In the genomic region with DNA sequence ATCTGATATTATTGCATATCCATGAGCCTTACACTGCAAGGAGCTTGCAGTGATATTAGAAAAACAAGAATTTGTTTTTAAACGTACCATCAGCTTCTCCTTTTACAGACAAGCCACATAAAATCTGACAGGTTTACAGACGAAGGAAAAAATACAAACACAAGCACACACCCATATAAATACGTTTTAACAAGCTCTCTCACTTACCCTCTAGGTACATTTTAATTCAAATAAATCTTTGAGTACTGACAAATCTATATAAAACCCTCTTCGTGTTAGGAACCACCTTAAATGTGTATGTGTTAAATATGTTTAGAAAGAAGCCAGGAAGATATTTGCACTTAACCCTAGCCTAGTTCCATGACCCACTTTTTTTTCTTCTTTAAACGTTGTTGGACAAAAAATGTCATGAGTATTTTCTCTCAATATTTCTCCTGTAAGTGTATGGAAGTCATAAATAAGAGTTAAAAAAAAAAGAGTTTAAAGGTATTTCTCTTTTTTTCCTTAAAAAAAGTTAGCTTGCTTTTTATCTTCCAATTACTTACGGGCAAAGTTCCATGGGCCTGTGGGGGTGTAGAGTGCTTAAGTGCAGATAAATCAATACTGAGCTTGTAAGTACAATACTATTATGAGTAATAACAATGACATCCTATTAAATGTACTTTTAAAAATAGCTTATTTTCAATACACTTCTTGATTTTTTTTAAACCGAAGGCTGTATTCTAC, we compare ENCODE assay signal across 10 cellular contexts. TPM values are rescaled to one million over a fixed set of nuclear protein-coding genes. Genes with fewer than 3 reads are reported as not detected.
DNase-seq lines count a peak whose midpoint lies in the region; ATAC-seq, FAIRE-seq and TF ChIP-seq lines count a peak whose summit lies in the region.
"Had no signal": no experiment of that assay in that cellular context is flagged by ENCODE, and none has a peak within 500 bp of the region (broad histone marks: within the 10 kb centered on the region; RNA-seq: fewer than 3 reads in every experiment).

No MANE protein-coding gene starts in this region.

- peaks cover 32% of the 10 kb centered on the region for H3K4me1 ChIP-seq in CD4-positive, CD25-positive, alpha-beta regulatory T cell (ENCODE audit: control insufficient read depth, insufficient read depth, low read length, poor library complexity, severe bottlenecking)
- peaks cover 20% of the 10 kb centered on the region for H3K4me1 ChIP-seq in MM.1S (ENCODE audit: low read length)
- H3K4me1 ChIP-seq: SJSA1 had no signal

- H3F3A ChIP-seq in MM.1S (ENCODE audit: insufficient read depth, low read length): peaks cover 16% of the 10 kb centered on the region

- H3K4me3 Mint-ChIP-seq in CD4-positive, CD25-positive, alpha-beta regulatory T cell: peak overlapping the region; percentile 91 to 100 (median 96)
- H3K4me3 Mint-ChIP-seq in dendritic cell treated with granulocyte-macrophage colony-stimulating factor and Interleukin-4, amounts not matched to agents 40 ng/mL and 50 ng/mL, for 4 days: peak overlapping the region; percentile 86
- H3K4me3 Mint-ChIP-seq in nephron progenitor cell: peak overlapping the region; percentile 83

- H3K9me3 Mint-ChIP-seq in CD4-positive, CD25-positive, alpha-beta regulatory T cell: peaks cover 0 to 5% (median 0%) of the 10 kb centered on the region in 7 donors
- H3K9me3 Mint-ChIP-seq in dendritic cell treated with granulocyte-macrophage colony-stimulating factor and Interleukin-4, amounts not matched to agents 40 ng/mL and 50 ng/mL, for 4 days: peaks cover 7% of the 10 kb centered on the region
- H3K9me3 Mint-ChIP-seq in nephron progenitor cell: no peaks in the 10 kb centered on the region

- H3K9ac ChIP-seq in MM.1S (ENCODE audit: low read length): 0 out of 2 replicates have a peak overlapping the region, but pooled peaks have one; percentile 77

- no peak for TF ChIP-seq POLR2A in H54 (IDR thresholded peaks at IDR 0.05; ENCODE audit: low read depth, low read length)

- no peak for TF ChIP-seq CTCF in MM.1S (IDR thresholded peaks at IDR 0.05; ENCODE audit: low read length)
- TF ChIP-seq CTCF in nephron progenitor cell (IDR thresholded peaks at IDR 0.05): no peak

- peak in 2 of 3 donors; percentile 21 to 33 for DNase-seq in CD4-positive, CD25-positive, alpha-beta regulatory T cell
- DNase-seq in MM.1S: no peak
- no peak for DNase-seq in nephron progenitor cell
- DNase-seq in H54 (ENCODE audit: insufficient read length, low spot score): no peak
- no peak for DNase-seq in NCI-H2107 treated with DMSO at 0.1 percent for 48 hours (lab: John Stamatoyannopoulos, UW; ENCODE audit: unreplicated experiment)

- H3K27ac ChIP-seq in CD4-positive, CD25-positive, alpha-beta regulatory T cell (ENCODE audit: insufficient read depth, low read length, poor library complexity, severe bottlenecking): peak overlapping the region; percentile 87
- no peak overlapping the region for H3K27ac ChIP-seq in MM.1S (ENCODE audit: low read length)
- H3K27ac ChIP-seq: SJSA1 had no signal

- H3K27me3 Mint-ChIP-seq in CD4-positive, CD25-positive, alpha-beta regulatory T cell: peaks cover 4% of the 10 kb centered on the region
- peaks cover 4% of the 10 kb centered on the region for H3K27me3 Mint-ChIP-seq in dendritic cell treated with granulocyte-macrophage colony-stimulating factor and Interleukin-4, amounts not matched to agents 40 ng/mL and 50 ng/mL, for 4 days
- peaks cover 63% of the 10 kb centered on the region for H3K27me3 Mint-ChIP-seq in nephron progenitor cell (ENCODE audit: low read depth, poor library complexity)

- H3K36me3 ChIP-seq in CD4-positive, CD25-positive, alpha-beta regulatory T cell (ENCODE audit: control insufficient read depth, insufficient read depth, low read length): peaks cover 3% of the 10 kb centered on the region
- no peaks in the 10 kb centered on the region for H3K36me3 ChIP-seq in MM.1S (replicated peaks; ENCODE audit: insufficient read depth, low read length)
- H3K36me3 ChIP-seq: SJSA1 had no signal

- H3K79me2 ChIP-seq in MM.1S (ENCODE audit: low read length): peaks cover 37% of the 10 kb centered on the region

- peaks cover 19% of the 10 kb centered on the region for H3K36me3 Mint-ChIP-seq in CD4-positive, CD25-positive, alpha-beta regulatory T cell
- peaks cover 34% of the 10 kb centered on the region for H3K36me3 Mint-ChIP-seq in dendritic cell treated with granulocyte-macrophage colony-stimulating factor and Interleukin-4, amounts not matched to agents 40 ng/mL and 50 ng/mL, for 4 days (ENCODE audit: low read depth)
- no peaks in the 10 kb centered on the region for H3K36me3 Mint-ChIP-seq in nephron progenitor cell (ENCODE audit: low read depth)

- ATAC-seq in CD4-positive, CD25-positive, alpha-beta regulatory T cell (ENCODE audit: low read depth in 2 of 2): no peak
- ATAC-seq in HG03097 (IDR thresholded peaks at IDR 0.05; ENCODE audit: low FRiP score, unreplicated experiment): no peak
- ATAC-seq in HG03565 (IDR thresholded peaks at IDR 0.05; ENCODE audit: unreplicated experiment): no peak

- peak overlapping the region; percentile 73; the same call in 1 of the 2 replicates for H3K4me2 ChIP-seq in MM.1S (ENCODE audit: low read depth, low read length)

- H3K4me3 ChIP-seq in CD4-positive, CD25-positive, alpha-beta regulatory T cell (ENCODE audit: low read depth, low read length): peak overlapping the region; percentile 99
- H3K4me3 ChIP-seq in MM.1S (ENCODE audit: low read length): peak overlapping the region; percentile 80
- H3K4me3 ChIP-seq: SJSA1 had no signal

- intact Hi-C loops in dendritic cell treated with granulocyte-macrophage colony-stimulating factor and Interleukin-4, amounts not matched to agents 40 ng/mL and 50 ng/mL, for 4 days (cut with micrococcal nuclease): loop anchor here (5.0 kb wide), 1 partner anchor 80 kb away; no protein-coding TSS in a partner anchor

- FAIRE-seq in H54 (lab: Jason Lieb, UNC): no peak

- H2AFZ ChIP-seq in MM.1S (ENCODE audit: low read length): no peak overlapping the region

- H3K9me3 ChIP-seq in CD4-positive, CD25-positive, alpha-beta regulatory T cell (ENCODE audit: control insufficient read depth in 2 of 2, low read length in 2 of 2): no peaks in the 10 kb centered on the region
- H3K9me3 ChIP-seq in MM.1S (replicated peaks; ENCODE audit: insufficient read depth, low read length): no peaks in the 10 kb centered on the region
- H3K9me3 ChIP-seq: SJSA1 had no signal

- no peaks in the 10 kb centered on the region for H3K27me3 ChIP-seq in CD4-positive, CD25-positive, alpha-beta regulatory T cell (ENCODE audit: control insufficient read depth, insufficient read depth, low read length)
- H3K27me3 ChIP-seq in MM.1S (replicated peaks; ENCODE audit: insufficient read depth, low read length): no peaks in the 10 kb centered on the region
- H3K27me3 ChIP-seq: SJSA1 had no signal

- peaks cover 34 to 60% (median 41%) of the 10 kb centered on the region in 4 donors for H3K4me1 Mint-ChIP-seq in CD4-positive, CD25-positive, alpha-beta regulatory T cell
- H3K4me1 Mint-ChIP-seq in dendritic cell treated with granulocyte-macrophage colony-stimulating factor and Interleukin-4, amounts not matched to agents 40 ng/mL and 50 ng/mL, for 4 days (ENCODE audit: low read depth): peaks cover 38% of the 10 kb centered on the region
- H3K4me1 Mint-ChIP-seq in nephron progenitor cell: peaks cover 14% of the 10 kb centered on the region

- no peaks in the 10 kb centered on the region for H4K20me1 ChIP-seq in MM.1S (ENCODE audit: insufficient read depth, low read length)

- H3K27ac Mint-ChIP-seq in CD4-positive, CD25-positive, alpha-beta regulatory T cell: peak overlapping the region; percentile 80 to 95 (median 92)
- H3K27ac Mint-ChIP-seq in dendritic cell treated with granulocyte-macrophage colony-stimulating factor and Interleukin-4, amounts not matched to agents 40 ng/mL and 50 ng/mL, for 4 days: peak overlapping the region; percentile 91
- no peak overlapping the region for H3K27ac Mint-ChIP-seq in nephron progenitor cell

- no peaks in the 10 kb centered on the region for H3K9me2 ChIP-seq in MM.1S (replicated peaks; ENCODE audit: insufficient read depth, low read length)

RNA-seq across cellular contexts. Expression of a gene that starts 1.5 kb away (rescaled TPM):
- total RNA-seq in CD4-positive, CD25-positive, alpha-beta regulatory T cell: 92.2 TPM
- polyA plus RNA-seq in CD4-positive, CD25-positive, alpha-beta regulatory T cell: 10 to 100 TPM; 10.2 to 21.2 (median 13.9) TPM

RNA-seq across cellular contexts. Expression of a gene that starts 38.6 kb away (rescaled TPM):
- total RNA-seq in CD4-positive, CD25-positive, alpha-beta regulatory T cell: 3.3 TPM
- under 1 TPM in 3 of 4 donors, not detected in 1; 0.09 to 0.38 (median 0.10) TPM for polyA plus RNA-seq in CD4-positive, CD25-positive, alpha-beta regulatory T cell
- total RNA-seq: dermis microvascular lymphatic vessel endothelial cell, SJSA1 had no signal

Comparison
In these comparisons a context has a peak if more than half of its experiments do, and no peak if none do; other contexts are left out.
1. DNase-seq: peak in CD4-positive, CD25-positive, alpha-beta regulatory T cell (2 of 3); none in MM.1S (single experiment), nephron progenitor cell (single experiment), H54 (single experiment) and NCI-H2107 treated with DMSO at 0.1 percent for 48 hours (single experiment).
2. Peak in every context shown above with its lines, with median percentiles within 50 percentile points of each other: H3K4me3 Mint-ChIP-seq.